In genomic region chr15:81174125-81174524, GRCh38 we compare ENCODE assay signal across 18 cellular contexts. TPM values are rescaled to one million over a fixed set of nuclear protein-coding genes. Genes with fewer than 3 reads are reported as not detected.
DNase-seq lines count a peak whose midpoint lies in the region; ATAC-seq and TF ChIP-seq lines count a peak whose summit lies in the region.
"Had no signal": no experiment of that assay in that cellular context is flagged by ENCODE, and none has a peak within 500 bp of the region (broad histone marks: within the 10 kb centered on the region; RNA-seq: fewer than 3 reads in every experiment).

No MANE protein-coding gene starts in this region.

- no peak overlapping the region for H3K4me3 ChIP-seq in tibial nerve
- H3K4me3 ChIP-seq: A549, BLaER1, GM23338 had no signal

- H3K36me3 ChIP-seq in tibial nerve = no peaks in the 10 kb centered on the region
- H3K36me3 ChIP-seq: BLaER1 had no signal

- H3K27me3 ChIP-seq in tibial nerve = no peaks in the 10 kb centered on the region
- H3K27me3 ChIP-seq: BLaER1 had no signal

- peaks cover 16 to 18% of the 10 kb centered on the region in 2 donors for H3K27me3 Mint-ChIP-seq in natural killer cell treated with Interleukin-12 subunit alpha and Interleukin-12 subunit beta and Interleukin-15 and Interleukin-18, amount 100 ng/mL, for 72 hours
- peaks cover 12 to 15% of the 10 kb centered on the region in 2 donors for H3K27me3 Mint-ChIP-seq in natural killer cell (ENCODE audit: low read depth in 2 of 2)

- 61 to 62% methylated on average over 1 of the region's 1 CpG for WGBS in tibial nerve, 2 donors

- no peaks in the 10 kb centered on the region for H3K9me3 Mint-ChIP-seq in natural killer cell treated with Interleukin-12 subunit alpha and Interleukin-12 subunit beta and Interleukin-15 and Interleukin-18, amount 100 ng/mL, for 72 hours
- no peaks in the 10 kb centered on the region for H3K9me3 Mint-ChIP-seq in natural killer cell
- H3K9me3 Mint-ChIP-seq: CD14-positive monocyte; CD4-positive, alpha-beta memory T cell had no signal

- DNase-seq in natural killer cell treated with Interleukin-12 subunit alpha and Interleukin-12 subunit beta and Interleukin-15 and Interleukin-18, amount 100 ng/mL, for 72 hours (ENCODE audit: low spot score) = no peak
- DNase-seq in natural killer cell = no peak
- DNase-seq in globus pallidus (ENCODE audit: low spot score) = peak; percentile 21
- DNase-seq in left ventricle myocardium superior = peak; percentile 66
- no peak for DNase-seq in tibial nerve (ENCODE audit: low spot score in 2 of 2)
- no peak for DNase-seq in NCI-H82 treated with DMSO at 0.1 percent for 48 hours (lab: John Stamatoyannopoulos, UW; ENCODE audit: unreplicated experiment)
- DNase-seq: CD4-positive, alpha-beta memory T cell; DMS153; DMS79; GDM1; HCEC 1CT had no signal

- no peaks in the 10 kb centered on the region for H3K4me1 Mint-ChIP-seq in natural killer cell treated with Interleukin-12 subunit alpha and Interleukin-12 subunit beta and Interleukin-15 and Interleukin-18, amount 100 ng/mL, for 72 hours (ENCODE audit: low read depth in 2 of 2)
- no peaks in the 10 kb centered on the region for H3K4me1 Mint-ChIP-seq in natural killer cell
- H3K4me1 Mint-ChIP-seq: CD14-positive monocyte; CD4-positive, alpha-beta memory T cell; GM23338; IgD-negative memory B cell had no signal

- intact Hi-C loops in natural killer cell (cut with micrococcal nuclease) (no loop called here), left ventricle myocardium superior (cut with micrococcal nuclease) (no loop called here)

- peak; percentile 24 to 51 for ATAC-seq in natural killer cell treated with Interleukin-12 subunit alpha and Interleukin-12 subunit beta and Interleukin-15 and Interleukin-18, amount 100 ng/mL, for 72 hours
- ATAC-seq in natural killer cell (no peak), left ventricle myocardium superior (peak; percentile 47), HG03175 (IDR thresholded peaks at IDR 0.05; ENCODE audit: unreplicated experiment) (no peak)
- ATAC-seq: A549, GM23338 had no signal

- no peak for TF ChIP-seq CTCF in natural killer cell (IDR thresholded peaks at IDR 0.05)
- TF ChIP-seq CTCF in tibial nerve (IDR thresholded peaks at IDR 0.05) = no peak

- H3K4me3 Mint-ChIP-seq in natural killer cell treated with Interleukin-12 subunit alpha and Interleukin-12 subunit beta and Interleukin-15 and Interleukin-18, amount 100 ng/mL, for 72 hours = no peak overlapping the region
- H3K4me3 Mint-ChIP-seq in natural killer cell = no peak overlapping the region
- H3K4me3 Mint-ChIP-seq: CD14-positive monocyte; CD4-positive, alpha-beta memory T cell; GM23338; IgD-negative memory B cell had no signal

- H3K27ac ChIP-seq in tibial nerve = peak overlapping the region; percentile 5 to 85 (median 48)
- H3K27ac ChIP-seq: A549, BLaER1 had no signal

- TF ChIP-seq EP300 in tibial nerve (IDR thresholded peaks at IDR 0.05) = no peak

- no peaks in the 10 kb centered on the region for H3K36me3 Mint-ChIP-seq in natural killer cell treated with Interleukin-12 subunit alpha and Interleukin-12 subunit beta and Interleukin-15 and Interleukin-18, amount 100 ng/mL, for 72 hours
- no peaks in the 10 kb centered on the region for H3K36me3 Mint-ChIP-seq in natural killer cell
- H3K36me3 Mint-ChIP-seq: CD14-positive monocyte; CD4-positive, alpha-beta memory T cell; IgD-negative memory B cell had no signal

- peaks cover 0 to 57% (median 4%) of the 10 kb centered on the region in 4 donors for H3K4me1 ChIP-seq in tibial nerve
- H3K4me1 ChIP-seq: A549, BLaER1 had no signal

- no peak for TF ChIP-seq POLR2A in tibial nerve (IDR thresholded peaks at IDR 0.05)

- no peaks in the 10 kb centered on the region for H3K9me3 ChIP-seq in tibial nerve
- H3K9me3 ChIP-seq: A549, BLaER1 had no signal

- H3K27ac Mint-ChIP-seq in natural killer cell treated with Interleukin-12 subunit alpha and Interleukin-12 subunit beta and Interleukin-15 and Interleukin-18, amount 100 ng/mL, for 72 hours = no peak overlapping the region
- no peak overlapping the region for H3K27ac Mint-ChIP-seq in natural killer cell
- H3K27ac Mint-ChIP-seq: CD14-positive monocyte; CD4-positive, alpha-beta memory T cell; GM23338; IgD-negative memory B cell had no signal

RNA-seq across cellular contexts. Expression of gene IL16, which starts 22.6 kb away (rescaled TPM):
- total RNA-seq in natural killer cell treated with Interleukin-12 subunit alpha and Interleukin-12 subunit beta and Interleukin-15 and Interleukin-18, amount 100 ng/mL, for 72 hours = 10 to 100 TPM; 32.3 to 84.1 TPM
- total RNA-seq in natural killer cell (100 to 1,000 TPM in 2 of 3 donors, 10 to 100 TPM in 1; 98.1 to 153 (median 114) TPM), left ventricle myocardium superior (5.5 TPM), tibial nerve (10 to 100 TPM; 69.3 to 80.2 (median 75.1) TPM)
- total RNA-seq: Daoy, GM23338 had no signal

RNA-seq across cellular contexts. Expression of gene CFAP161, which starts 40.1 kb away (rescaled TPM):
- total RNA-seq in natural killer cell treated with Interleukin-12 subunit alpha and Interleukin-12 subunit beta and Interleukin-15 and Interleukin-18, amount 100 ng/mL, for 72 hours = not detected
- 1 to 10 TPM in 1 of 3 donors, under 1 TPM in 1, not detected in 1; 0.53 to 1.3 TPM for total RNA-seq in natural killer cell
- total RNA-seq in left ventricle myocardium superior = 0.94 TPM
- total RNA-seq in tibial nerve = under 1 TPM in 3 of 4 donors, not detected in 1; 0.39 to 0.90 (median 0.63) TPM
- total RNA-seq: CD4-positive, alpha-beta memory T cell; GM23338 had no signal

Comparison
In these comparisons a context has a peak if more than half of its experiments do, and no peak if none do; other contexts are left out.
1. ATAC-seq: peak in natural killer cell treated with Interleukin-12 subunit alpha and Interleukin-12 subunit beta and Interleukin-15 and Interleukin-18, amount 100 ng/mL, for 72 hours (2 of 2) and left ventricle myocardium superior (single experiment); none in natural killer cell (0 of 3) and HG03175 (single experiment).
2. DNase-seq: peak in globus pallidus (single experiment) and left ventricle myocardium superior (single experiment); none in natural killer cell treated with Interleukin-12 subunit alpha and Interleukin-12 subunit beta and Interleukin-15 and Interleukin-18, amount 100 ng/mL, for 72 hours (single experiment), natural killer cell (single experiment), tibial nerve (0 of 2) and NCI-H82 treated with DMSO at 0.1 percent for 48 hours (single experiment).